ENCODE assay signal across 12 cellular contexts in genomic region chr12:3107071-3107583, GRCh38. TPM values are rescaled to one million over a fixed set of nuclear protein-coding genes. Genes with fewer than 3 reads are reported as not detected.
A peak's percentile ranks its signal among the peaks of the same experiment; 100 is the strongest.
DNase-seq lines count a peak whose midpoint lies in the region; ATAC-seq and TF ChIP-seq lines count a peak whose summit lies in the region.
"Had no signal": no experiment of that assay in that cellular context is flagged by ENCODE, and none has a peak within 500 bp of the region (broad histone marks: within the 10 kb centered on the region; RNA-seq: fewer than 3 reads in every experiment).

No MANE protein-coding gene starts in this region.

- no peak overlapping the region for H3K56ac ChIP-seq in IMR-90 (ENCODE audit: extremely low read depth, insufficient read depth, low read length)

- ATAC-seq in IMR-90 (ENCODE audit: low read depth): peak; percentile 71
- no peak for ATAC-seq in HG03045 (IDR thresholded peaks at IDR 0.05; ENCODE audit: unreplicated experiment)
- ATAC-seq in GM21576 (IDR thresholded peaks at IDR 0.05; ENCODE audit: unreplicated experiment): no peak
- ATAC-seq: gastroesophageal sphincter; stimulated activated effector memory CD8-positive, alpha-beta T cell treated with anti-CD3 and anti-CD28 coated beads, Interleukin-12 subunit alpha, Interleukin-12 subunit beta, amount 100 ng/mL, for 72 hours had no signal

- no peak overlapping the region for H2BK5ac ChIP-seq in IMR-90 (ENCODE audit: low read depth, low read length, poor library complexity, severe bottlenecking)

- POLR2A ChIA-PET in AG04450 (lab: Yijun Ruan, JAX): no interaction called here
- POLR2A ChIA-PET in IMR-90 (lab: Charles Lee; ENCODE audit: unreplicated experiment): no interaction called here

- no peak overlapping the region for H3K4me3 ChIP-seq in AG04450 (ENCODE audit: low read depth, low read length)
- H3K4me3 ChIP-seq in IMR-90 (ENCODE audit: insufficient read depth, low read depth, low read length): no peak overlapping the region
- H3K4me3 ChIP-seq in liver (ENCODE audit: low read depth in 1 of 3, low read length in 3 of 3): no peak overlapping the region
- H3K4me3 ChIP-seq: breast epithelium, gastroesophageal sphincter had no signal

- no peak overlapping the region for H3K14ac ChIP-seq in IMR-90 (replicated peaks; ENCODE audit: low read depth, low read length)

- no peak overlapping the region for H3K18ac ChIP-seq in IMR-90 (ENCODE audit: low read depth, low read length)

- no peak overlapping the region for H3K23ac ChIP-seq in IMR-90 (ENCODE audit: low read depth, low read length)

- H3K27ac ChIP-seq in AG04450 (ENCODE audit: low read depth, low read length) (peak overlapping the region; percentile 22), IMR-90 (ENCODE audit: insufficient read depth, low read length) (no peak overlapping the region), liver (ENCODE audit: low read depth in 1 of 2, low read length in 2 of 2) (peak overlapping the region; percentile 10 to 68)

- 0 out of 2 replicates have a peak overlapping the region, but pooled peaks have one; percentile 0 for H3K4ac ChIP-seq in IMR-90 (ENCODE audit: low read depth, low read length)

- H2AK9ac ChIP-seq in IMR-90 (replicated peaks; ENCODE audit: low read depth, low read length, poor library complexity): peak overlapping the region; percentile 37

- peaks cover 0 to 26% of the 10 kb centered on the region in 2 experiments; a peak in 3 of 4 replicates for H3K79me1 ChIP-seq in IMR-90 (ENCODE audit: low read depth in 1 of 2, low read length in 2 of 2)

- peak overlapping the region; percentile 61; the same call in 1 of the 2 replicates for H2AK5ac ChIP-seq in IMR-90 (ENCODE audit: low read depth, low read length)

- TF ChIP-seq POLR2A in IMR-90 (IDR thresholded peaks at IDR 0.05; ENCODE audit: low read depth, low read length): no peak

- peaks cover 6% of the 10 kb centered on the region for H3K9me1 ChIP-seq in IMR-90 (ENCODE audit: insufficient read depth, low read length)

- H3K9ac ChIP-seq in IMR-90 (ENCODE audit: low read depth, low read length): no peak overlapping the region
- no peak overlapping the region for H3K9ac ChIP-seq in liver (ENCODE audit: low read depth in 1 of 2, low read length in 2 of 2)

- WGBS in IMR-90 (ENCODE audit: extremely low coverage in 2 of 2, insufficient read length in 1 of 2), 2 experiments: 54% methylated on average over 7 of the region's 14 CpGs; no CpG with 5 or more reads in 1 of the 2 experiments
- 78% methylated on average over 14 of the region's 14 CpGs for WGBS in liver

- no peak overlapping the region for H2BK20ac ChIP-seq in IMR-90 (ENCODE audit: low read depth, low read length)

- no peak overlapping the region for H4K91ac ChIP-seq in IMR-90 (ENCODE audit: insufficient read depth, low read depth, low read length)

- 0 out of 2 replicates have a peak, but pooled peaks cover 2% of the 10 kb centered on the region for H3K36me3 ChIP-seq in IMR-90 (ENCODE audit: control insufficient read depth, insufficient read depth, low read length)
- no peaks in the 10 kb centered on the region for H3K36me3 ChIP-seq in liver (ENCODE audit: control insufficient read depth in 4 of 4, insufficient read depth in 3 of 4, low read depth in 1 of 4, low read length in 3 of 4)
- H3K36me3 ChIP-seq: breast epithelium, gastroesophageal sphincter had no signal

- CTCF ChIA-PET in AG04450 (lab: Charles Lee) (interaction anchor here (0.7 to 1.2 kb wide), 2 partner anchors 28 to 96 kb away, joined by 3 to 4 read pairs; no protein-coding TSS in a partner anchor), IMR-90 (lab: Yijun Ruan, JAX) (no interaction called here)

- dilution Hi-C loops in IMR-90 (cut with HindIII; ENCODE audit: low sequenced_read_pairs, unreplicated experiment): no loop called here

- no peak for TF ChIP-seq CTCF in AG04450 (IDR thresholded peaks at IDR 0.05; ENCODE audit: low read depth, low read length)
- TF ChIP-seq CTCF in IMR-90 (conservative IDR thresholded peaks at IDR 0.05; ENCODE audit: low read depth, low read length): no peak
- TF ChIP-seq CTCF in liver (IDR thresholded peaks at IDR 0.05; ENCODE audit: low read depth, low read length, missing input control): no peak

- no peak overlapping the region for H4K8ac ChIP-seq in IMR-90 (ENCODE audit: low read depth in 2 of 2, low read length in 2 of 2)

- in situ Hi-C loops in IMR-90 (cut with MboI; ENCODE audit: low sequenced_read_pairs): no loop called here

- H3K27me3 ChIP-seq in AG04450 (ENCODE audit: control insufficient read depth, insufficient read depth, low read length) (no peaks in the 10 kb centered on the region), IMR-90 (ENCODE audit: control insufficient read depth, insufficient read depth, low read length) (no peaks in the 10 kb centered on the region), liver (ENCODE audit: control insufficient read depth in 4 of 4, insufficient read depth in 4 of 4, low read length in 3 of 4) (no peaks in the 10 kb centered on the region)
- H3K27me3 ChIP-seq: breast epithelium, gastroesophageal sphincter had no signal

- peak overlapping the region; percentile 28 for H2AFZ ChIP-seq in IMR-90 (replicated peaks; ENCODE audit: low read length, poor library complexity)

- TF ChIP-seq RAD21 in IMR-90 (IDR thresholded peaks at IDR 0.05; ENCODE audit: low read length) (no peak), liver (IDR thresholded peaks at IDR 0.05) (no peak)

- no peak overlapping the region for H4K5ac ChIP-seq in IMR-90 (ENCODE audit: low read depth, low read length)

- H3K4me1 ChIP-seq in IMR-90 (ENCODE audit: control insufficient read depth, insufficient read depth, low read length) (peaks cover 11% of the 10 kb centered on the region; the same call in 1 of the 2 replicates), liver (ENCODE audit: control insufficient read depth in 4 of 4, insufficient read depth in 4 of 4, low read length in 3 of 4) (peaks cover 30 to 73% (median 66%) of the 10 kb centered on the region in 4 donors)

- H3K4me2 ChIP-seq in IMR-90 (ENCODE audit: low read depth, low read length): no peak overlapping the region

- peaks cover 13% of the 10 kb centered on the region; the same call in 1 of the 2 replicates for H4K20me1 ChIP-seq in IMR-90 (ENCODE audit: insufficient read depth, low read length)

- peak overlapping the region; percentile 28; the same call in 1 of the 3 replicates for H2BK15ac ChIP-seq in IMR-90 (ENCODE audit: low read depth, low read length)

- no TSS peak for BruUV-seq in IMR-90 (replicated peaks; lab: Mats Ljungman, UMichigan)

- intact Hi-C loops in IMR-90 (cut with micrococcal nuclease): no loop called here

- no peaks in the 10 kb centered on the region for H3K9me3 ChIP-seq in AG04450 (ENCODE audit: control insufficient read depth, insufficient read depth, low read length)
- H3K9me3 ChIP-seq in IMR-90 (ENCODE audit: control insufficient read depth, insufficient read depth, low read length): no peaks in the 10 kb centered on the region
- no peaks in the 10 kb centered on the region for H3K9me3 ChIP-seq in liver (ENCODE audit: control insufficient read depth in 4 of 4, low read length in 3 of 4)
- H3K9me3 ChIP-seq: breast epithelium, gastroesophageal sphincter had no signal

- H2BK120ac ChIP-seq in IMR-90 (ENCODE audit: low read depth, low read length): no peak overlapping the region

- DNase-seq in AG04450 (ENCODE audit: low read depth, low spot score) (no peak), IMR-90 (peak; percentile 63), brain pericyte (ENCODE audit: low read depth, low spot score) (peak; percentile 75), foreskin melanocyte (no peak), NCI-H1092 (lab: John Stamatoyannopoulos, UW) (no peak)
- DNase-seq: CD4-positive, CD25-positive, alpha-beta regulatory T cell had no signal

TF ChIP-seq in IMR-90, 13 proteins besides CTCF, POLR2A, EP300 and RAD21 (continues in another document):
- TF ChIP-seq RFX5 (IDR thresholded peaks at IDR 0.05; ENCODE audit: low read depth, low read length): no peak
- TF ChIP-seq NFE2L2 (IDR thresholded peaks at IDR 0.05; ENCODE audit: low read depth, low read length): no peak
- TF ChIP-seq SMC3 (IDR thresholded peaks at IDR 0.05; ENCODE audit: low read depth, low read length): no peak
- TF ChIP-seq BHLHE40 (IDR thresholded peaks at IDR 0.05; ENCODE audit: low read depth, low read length): no peak
- TF ChIP-seq MAFK (IDR thresholded peaks at IDR 0.05; ENCODE audit: low read depth, low read length): no peak
- TF ChIP-seq ELK1 (IDR thresholded peaks at IDR 0.05; ENCODE audit: borderline replicate concordance, low read depth, low read length): no peak

TF ChIP-seq in liver, 16 proteins besides CTCF, POLR2A, EP300 and RAD21 (continues in another document):
- TF ChIP-seq HNF4A (conservative IDR thresholded peaks at IDR 0.05): no peak
- no peak for TF ChIP-seq RXRA (IDR thresholded peaks at IDR 0.05)
- no peak for TF ChIP-seq REST (IDR thresholded peaks at IDR 0.05)

RNA-seq across cellular contexts. Expression of gene TSPAN9, which starts 29.9 kb away (rescaled TPM):
- polyA plus RNA-seq in AG04450 (2011; rRNA removed) (68.0 and 72.7 TPM in 2 replicates), IMR-90 (2012; rRNA removed) (29.8 and 39.1 TPM in 2 replicates), liver (10 to 100 TPM; 17.4 to 39.3 TPM)
- polyA minus RNA-seq in AG04450 (2011; rRNA and poly(A)+ RNA removed): 41.5 and 49.7 TPM in 2 replicates
- total RNA-seq in IMR-90 (2012; rRNA removed) (16.1 and 17.7 TPM in 2 replicates), liver (10 to 100 TPM; 29.0 to 62.9 TPM)
- polyA plus RNA-seq in IMR-90 (2012; cell fraction: cytosol; rRNA removed): 14.4 and 30.5 TPM in 2 replicates
- polyA plus RNA-seq in IMR-90 (2012; cell fraction: nucleus; rRNA removed; ENCODE audit: low replicate concordance): 29.7 and 33.9 TPM in 2 replicates

Comparison
In these comparisons a context has a peak if more than half of its experiments do, and no peak if none do; other contexts are left out.
1. DNase-seq: peak in IMR-90 (single experiment) and brain pericyte (single experiment); none in AG04450 (single experiment), foreskin melanocyte (single experiment) and NCI-H1092 (single experiment).